8 cellular contexts compared by ENCODE assay signal in genomic region chr17:18362509-18363020, GRCh38. TPM values are rescaled to one million over a fixed set of nuclear protein-coding genes. Genes with fewer than 3 reads are reported as not detected.
A peak's percentile ranks its signal among the peaks of the same experiment; 100 is the strongest.
DNase-seq lines count a peak whose midpoint lies in the region; ATAC-seq, FAIRE-seq and TF ChIP-seq lines count a peak whose summit lies in the region.

No MANE protein-coding gene starts in this region.

- WGBS in H1 (ENCODE audit: extremely low coverage in 1 of 2, insufficient coverage in 1 of 2, insufficient read length in 1 of 2, insufficient replicate concordance in 2 of 2, low coverage in 1 of 2, low lambda C conversion rate in 2 of 2, missing lambda C conversion rate in 1 of 2), 2 experiments, result 32% methylated on average over 19 of the region's 19 CpGs; no CpG with 5 or more reads in 1 of the 2 experiments

- peak; percentile 4 for ATAC-seq in GM21737 (IDR thresholded peaks at IDR 0.05; ENCODE audit: unreplicated experiment)
- peak; percentile 74 to 76 for ATAC-seq in lower lobe of right lung

- H2AFZ ChIP-seq in H1 (ENCODE audit: low read length), result peak overlapping the region; percentile 83; the same call in 1 of the 2 replicates

- no peak overlapping the region for H3K56ac ChIP-seq in H1 (replicated peaks; ENCODE audit: insufficient read length, low read depth, low read length)

- H3K4ac ChIP-seq in H1 (replicated peaks; ENCODE audit: insufficient read length, low read depth, low read length), result no peak overlapping the region

- no peaks in the 10 kb centered on the region; the same call in 1 of the 2 replicates for H3K36me3 ChIP-seq in SK-N-MC (ENCODE audit: insufficient read depth, low read length)
- H3K36me3 ChIP-seq in H1 (ENCODE audit: control insufficient read depth in 2 of 4, insufficient read depth in 4 of 4, low read length in 3 of 4), result peaks cover 0 to 9% (median 3%) of the 10 kb centered on the region in 4 experiments; a peak in 3 of 8 replicates
- peaks cover 13% of the 10 kb centered on the region for H3K36me3 ChIP-seq in lower lobe of right lung

- peak overlapping the region; percentile 78 to 79 for H3K4me2 ChIP-seq in H1 (ENCODE audit: insufficient read depth in 1 of 2, low read depth in 2 of 2, low read length in 2 of 2)

- no peak overlapping the region for H2BK5ac ChIP-seq in H1 (ENCODE audit: low read depth, low read length)

- TF ChIP-seq RAD21 in H1 (IDR thresholded peaks at IDR 0.05 in 1 of 2, conservative IDR thresholded peaks at IDR 0.05 in 1 of 2; ENCODE audit: low read depth in 2 of 2, low read length in 2 of 2), result no peak; a peak in 1 of 4 replicates

- no peak overlapping the region for H2BK120ac ChIP-seq in H1 (replicated peaks; ENCODE audit: low read depth, low read length)

- H3K79me2 ChIP-seq in H1 (ENCODE audit: control insufficient read depth in 1 of 2, insufficient read depth in 2 of 2, low read length in 2 of 2), result peaks cover 4 to 35% of the 10 kb centered on the region in 2 experiments

- H3K23me2 ChIP-seq in H1 (ENCODE audit: low read depth, low read length), result peaks cover 6% of the 10 kb centered on the region

- no peak overlapping the region for H2BK12ac ChIP-seq in H1 (ENCODE audit: low read depth, low read length)

- TF ChIP-seq EP300 in H1 (IDR thresholded peaks at IDR 0.05; ENCODE audit: borderline replicate concordance in 1 of 2, low read depth in 2 of 2, low read length in 2 of 2), result no peak

- peaks cover 0 to 2% of the 10 kb centered on the region in 2 experiments for H4K20me1 ChIP-seq in H1 (replicated peaks in 1 of 2; ENCODE audit: control insufficient read depth in 1 of 2, insufficient read depth in 2 of 2, low read length in 2 of 2)

- H3K79me1 ChIP-seq in H1 (ENCODE audit: low read depth, low read length), result peaks cover 7% of the 10 kb centered on the region; the same call in 1 of the 2 replicates

- POLR2A ChIA-PET in H1 (lab: Charles Lee; ENCODE audit: partially characterized antibody), result interaction anchor here (0.6 to 3.0 kb wide), 13 partner anchors 9 to 179 kb away, joined by 3 to 13 read pairs (median 4); partner anchors contain the start of genes ALKBH5, MIEF2, SMCR8 and TOP3A

- H4K91ac ChIP-seq in H1 (replicated peaks; ENCODE audit: insufficient read length, low read length), result peak overlapping the region; percentile 44

- TF ChIP-seq POLR2A in H1 (IDR thresholded peaks at IDR 0.05; ENCODE audit: control extremely low read depth in 1 of 2, low read depth in 2 of 2, low read length in 2 of 2), result no peak

- DNase-seq in AG10803 (ENCODE audit: low read depth) (peak; percentile 29), SK-N-MC (ENCODE audit: low read depth, low spot score) (no peak), H1 (ENCODE audit: low read depth in 1 of 2, low spot score in 2 of 2) (peak in 1 of 2 experiments; percentile 54), lower lobe of right lung (peak; percentile 82), substantia nigra (lab: John Stamatoyannopoulos, UW) (peak in 48 of 49 donors; percentile 19 to 92 (median 75)), retina (no peak), GOT3 (lab: John Stamatoyannopoulos, UW) (no peak)

- no peak overlapping the region for H2BK15ac ChIP-seq in H1 (ENCODE audit: low read length)

- H3K4me1 ChIP-seq in H1 (replicated peaks in 1 of 4; ENCODE audit: control insufficient read depth in 3 of 4, insufficient read depth in 4 of 4, low read length in 3 of 4) (peaks cover 0 to 2% (median 0%) of the 10 kb centered on the region in 4 experiments; a peak in 1 of 7 replicates), lower lobe of right lung (peaks cover 20% of the 10 kb centered on the region)

- TF ChIP-seq CTCF in AG10803 (conservative IDR thresholded peaks at IDR 0.05; ENCODE audit: low read length) (no peak), H1 (IDR thresholded peaks at IDR 0.05; ENCODE audit: control extremely low read depth in 1 of 3, insufficient read depth in 1 of 3, low read depth in 1 of 3, low read length in 3 of 3) (peak in 1 of 3 experiments; percentile 6; a peak in 1 of 4 replicates), lower lobe of right lung (IDR thresholded peaks at IDR 0.05) (no peak)

- H3K23ac ChIP-seq in H1 (ENCODE audit: insufficient read length), result no peak overlapping the region

- no peaks in the 10 kb centered on the region for H3K27me3 ChIP-seq in H1 (replicated peaks in 1 of 4; ENCODE audit: control insufficient read depth in 3 of 4, extremely low read depth in 1 of 4, insufficient read depth in 3 of 4, low read length in 3 of 4)
- no peaks in the 10 kb centered on the region for H3K27me3 ChIP-seq in lower lobe of right lung (ENCODE audit: low read depth)

- H4K5ac ChIP-seq in H1 (ENCODE audit: insufficient read length, low read depth, low read length), result peak overlapping the region; percentile 78

- H3K14ac ChIP-seq in H1 (ENCODE audit: insufficient read length), result peak overlapping the region; percentile 85

- peak overlapping the region; percentile 69 for H3K4me3 ChIP-seq in AG10803 (ENCODE audit: low read length)
- peak overlapping the region; percentile 93 for H3K4me3 ChIP-seq in SK-N-MC
- H3K4me3 ChIP-seq in H1 (ENCODE audit: extremely low read depth in 1 of 4, insufficient read depth in 2 of 4, low read depth in 3 of 4, low read length in 4 of 4), result peak overlapping the region; percentile 84 to 94 (median 88)
- peak overlapping the region; percentile 95 for H3K4me3 ChIP-seq in lower lobe of right lung

- no peaks in the 10 kb centered on the region for H3K9me3 ChIP-seq in SK-N-MC (ENCODE audit: low read depth, low read length)
- no peaks in the 10 kb centered on the region for H3K9me3 ChIP-seq in H1 (ENCODE audit: insufficient read depth in 2 of 2, low read depth in 1 of 2, low read length in 1 of 2)
- no peaks in the 10 kb centered on the region for H3K9me3 ChIP-seq in lower lobe of right lung

- FAIRE-seq in H1 (lab: Jason Lieb, UNC), result no peak

- H4K8ac ChIP-seq in H1 (ENCODE audit: extremely low read depth, insufficient read depth, low read length), result peak overlapping the region; percentile 68; the same call in 1 of the 2 replicates

- peak overlapping the region; percentile 82 for H3K9ac ChIP-seq in SK-N-MC (ENCODE audit: insufficient read length)
- H3K9ac ChIP-seq in H1 (replicated peaks in 1 of 4; ENCODE audit: extremely low read depth in 1 of 4, low read depth in 3 of 4, low read length in 3 of 4), result peak overlapping the region; percentile 75 to 92 (median 83)

- H2AK5ac ChIP-seq in H1 (ENCODE audit: low read depth, low read length), result no peak overlapping the region

- intact Hi-C loops in lower lobe of right lung (cut with DNase I), result no loop called here

- CTCF ChIA-PET in H1 (lab: Charles Lee; ENCODE audit: partially characterized antibody), result interaction anchor here (0.8 to 1.9 kb wide), 4 partner anchors 10 to 42 kb away, joined by 3 to 5 read pairs (median 4); no protein-coding TSS in a partner anchor

- H3K18ac ChIP-seq in H1 (ENCODE audit: extremely low read depth, low read length), result peak overlapping the region; percentile 72; the same call in 1 of the 2 replicates

- no peak overlapping the region for H3K27ac ChIP-seq in SK-N-MC
- H3K27ac ChIP-seq in H1 (ENCODE audit: low read depth, low read length), result no peak overlapping the region; the same call in 1 of the 2 replicates
- peak overlapping the region; percentile 91 for H3K27ac ChIP-seq in lower lobe of right lung
- H3K27ac ChIP-seq in substantia nigra (ENCODE audit: low read depth, low read length, poor library complexity, severe bottlenecking), result peak overlapping the region; percentile 96

- no peak overlapping the region for H2BK20ac ChIP-seq in H1 (ENCODE audit: low read length)

RNA-seq across cellular contexts. Expression of gene SHMT1, which starts 0.8 kb away (rescaled TPM):
- total RNA-seq in H1 (2021; fragmentation: NEBNext Ultra II Directional; extraction: Animal tissue kit (Norgen Biotek cat#: 25700)), result 38.0 and 39.3 TPM in 2 replicates
- polyA plus RNA-seq in H1 (2011; rRNA removed), result 30.7 and 31.9 TPM in 2 replicates
- 34.5 TPM for polyA plus RNA-seq in H1 (2011; cell fraction: cytosol; rRNA removed)
- polyA plus RNA-seq in H1 (2011; cell fraction: nucleus; rRNA removed), result 52.6 TPM
- polyA plus RNA-seq in H1 (2012, experiment 1 of 2), result 32.8 to 39.7 TPM (median 36.5 TPM) in 4 replicates
- polyA plus RNA-seq in H1 (2012, experiment 2 of 2), result 30.7 TPM
- polyA plus RNA-seq in H1 (2013, experiment 1 of 2), result 27.3 TPM
- polyA plus RNA-seq in H1 (2013, experiment 2 of 2), result 24.1 TPM
- polyA minus RNA-seq in H1 (2011; rRNA and poly(A)+ RNA removed), result 36.3 and 41.1 TPM in 2 replicates
- 19.5 TPM for polyA minus RNA-seq in H1 (2011; cell fraction: cytosol; rRNA and poly(A)+ RNA removed)
- 37.4 TPM for polyA minus RNA-seq in H1 (2011; cell fraction: nucleus; rRNA and poly(A)+ RNA removed)
- total RNA-seq in lower lobe of right lung, result 33.1 TPM

RNA-seq across cellular contexts. Expression of gene EVPLL, which starts 15.0 kb away (rescaled TPM):
- not detected in 2 replicates for total RNA-seq in H1 (2021; fragmentation: NEBNext Ultra II Directional; extraction: Animal tissue kit (Norgen Biotek cat#: 25700))
- 0.06 and 0.13 TPM in 2 replicates for polyA plus RNA-seq in H1 (2011; rRNA removed)
- 0.22 TPM for polyA plus RNA-seq in H1 (2011; cell fraction: cytosol; rRNA removed)
- polyA plus RNA-seq in H1 (2011; cell fraction: nucleus; rRNA removed), result 0.29 TPM
- polyA plus RNA-seq in H1 (2012, experiment 1 of 2), result not detected in 4 replicates
- polyA plus RNA-seq in H1 (2012, experiment 2 of 2), result not detected
- polyA plus RNA-seq in H1 (2013, experiment 1 of 2), result not detected
- polyA plus RNA-seq in H1 (2013, experiment 2 of 2), result 0.09 TPM
- 0.69 TPM in 1 of 2 replicates, not detected in the other for polyA minus RNA-seq in H1 (2011; rRNA and poly(A)+ RNA removed)
- not detected for polyA minus RNA-seq in H1 (2011; cell fraction: cytosol; rRNA and poly(A)+ RNA removed)
- not detected for polyA minus RNA-seq in H1 (2011; cell fraction: nucleus; rRNA and poly(A)+ RNA removed)
- 2.8 TPM for total RNA-seq in lower lobe of right lung

RNA-seq across cellular contexts. Expression of gene SMCR8, which starts 47.5 kb away (rescaled TPM):
- total RNA-seq in H1 (2021; fragmentation: NEBNext Ultra II Directional; extraction: Animal tissue kit (Norgen Biotek cat#: 25700)), result 18.5 and 19.0 TPM in 2 replicates
- polyA plus RNA-seq in H1 (2011; rRNA removed), result 6.9 and 8.9 TPM in 2 replicates
- 7.6 TPM for polyA plus RNA-seq in H1 (2011; cell fraction: cytosol; rRNA removed)
- 10.9 TPM for polyA plus RNA-seq in H1 (2011; cell fraction: nucleus; rRNA removed)
- 9.6 to 12.8 TPM (median 12.4 TPM) in 4 replicates for polyA plus RNA-seq in H1 (2012, experiment 1 of 2)
- 4.8 TPM for polyA plus RNA-seq in H1 (2012, experiment 2 of 2)
- 8.2 TPM for polyA plus RNA-seq in H1 (2013, experiment 1 of 2)
- 7.7 TPM for polyA plus RNA-seq in H1 (2013, experiment 2 of 2)
- polyA minus RNA-seq in H1 (2011; rRNA and poly(A)+ RNA removed), result 23.2 and 26.9 TPM in 2 replicates
- 11.1 TPM for polyA minus RNA-seq in H1 (2011; cell fraction: cytosol; rRNA and poly(A)+ RNA removed)
- 14.6 TPM for polyA minus RNA-seq in H1 (2011; cell fraction: nucleus; rRNA and poly(A)+ RNA removed)
- 30.1 TPM for total RNA-seq in lower lobe of right lung

RNA-seq across cellular contexts. Expression of gene TOP3A, which starts 47.8 kb away (rescaled TPM):
- total RNA-seq in H1 (2021; fragmentation: NEBNext Ultra II Directional; extraction: Animal tissue kit (Norgen Biotek cat#: 25700)), result 46.2 and 54.3 TPM in 2 replicates
- polyA plus RNA-seq in H1 (2011; rRNA removed), result 21.5 and 23.4 TPM in 2 replicates
- 24.9 TPM for polyA plus RNA-seq in H1 (2011; cell fraction: cytosol; rRNA removed)
- 40.5 TPM for polyA plus RNA-seq in H1 (2011; cell fraction: nucleus; rRNA removed)
- polyA plus RNA-seq in H1 (2012, experiment 1 of 2), result 36.7 to 39.0 TPM (median 38.6 TPM) in 4 replicates
- polyA plus RNA-seq in H1 (2012, experiment 2 of 2), result 27.9 TPM
- polyA plus RNA-seq in H1 (2013, experiment 1 of 2), result 24.5 TPM
- polyA plus RNA-seq in H1 (2013, experiment 2 of 2), result 22.6 TPM
- polyA minus RNA-seq in H1 (2011; rRNA and poly(A)+ RNA removed), result 72.0 and 81.1 TPM in 2 replicates
- 26.3 TPM for polyA minus RNA-seq in H1 (2011; cell fraction: cytosol; rRNA and poly(A)+ RNA removed)
- polyA minus RNA-seq in H1 (2011; cell fraction: nucleus; rRNA and poly(A)+ RNA removed), result 55.5 TPM
- total RNA-seq in lower lobe of right lung, result 31.2 TPM

Comparison
In these comparisons a context has a peak if more than half of its experiments do, and no peak if none do; other contexts are left out.
1. DNase-seq: peak in AG10803 (single experiment), lower lobe of right lung (single experiment) and substantia nigra (48 of 49); none in SK-N-MC (single experiment), retina (single experiment) and GOT3 (single experiment).
2. H3K27ac ChIP-seq: peak in lower lobe of right lung (single experiment) and substantia nigra (single experiment); none in SK-N-MC (single experiment) and H1 (single experiment).
3. Peak in every context shown above with its lines, with median percentiles within 50 percentile points of each other: H3K4me3 ChIP-seq.